7 cellular contexts compared by ENCODE assay signal in the genomic region with DNA sequence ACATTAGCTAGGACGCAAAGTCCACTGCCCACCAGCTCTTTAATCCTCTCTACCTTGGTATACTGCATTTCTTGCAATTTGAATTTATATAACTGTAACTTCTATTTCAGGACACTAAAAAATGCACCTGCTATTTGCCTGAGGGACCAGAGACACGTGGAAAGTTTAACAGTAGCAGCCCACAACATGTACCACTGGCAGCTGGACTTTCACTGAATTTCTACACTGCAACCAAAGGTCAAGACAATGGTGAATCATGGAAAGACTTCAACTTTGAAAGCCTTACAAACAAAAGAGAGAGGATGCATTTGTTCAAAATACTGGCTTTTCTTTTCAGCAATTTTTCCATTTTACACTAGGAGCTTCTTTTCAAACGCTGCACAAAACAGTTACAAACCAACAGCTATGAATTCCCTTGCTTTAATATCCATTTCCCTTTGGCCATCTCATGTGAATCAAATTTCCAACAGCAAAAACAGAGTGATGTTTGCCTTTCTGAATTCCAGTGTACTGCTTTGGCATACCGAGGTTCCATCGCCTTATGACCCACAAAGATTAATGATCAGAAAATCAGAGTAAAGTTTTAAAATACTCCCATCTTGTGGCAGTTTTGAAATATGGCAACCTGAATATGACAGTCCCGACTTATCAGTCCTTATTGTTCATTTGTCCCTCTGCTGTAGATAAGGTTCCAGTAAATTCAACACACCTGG. TPM values are rescaled to one million over a fixed set of nuclear protein-coding genes. Genes with fewer than 3 reads are reported as not detected.
A peak's percentile ranks its signal among the peaks of the same experiment; 100 is the strongest.
DNase-seq lines count a peak whose midpoint lies in the region; ATAC-seq, FAIRE-seq and TF ChIP-seq lines count a peak whose summit lies in the region.

No MANE protein-coding gene starts in this region.

- peak; percentile 23 for FAIRE-seq in GM12878 (lab: Jason Lieb, UNC)

- BruUV-seq in GM12878 (replicated peaks; lab: Mats Ljungman, UMichigan) = no TSS peak

- H3K4me3 ChIP-seq in GM12878 = no peak overlapping the region

- SMC1A ChIA-PET in GM12878 (lab: Charles Lee; ENCODE audit: uncharacterized antibody, unreplicated experiment) = interaction anchor here (0.8 to 6.1 kb wide), 36 partner anchors 9 to 605 kb away, joined by 3 to 159 read pairs (median 4); a partner anchor contains a TSS

- in situ Hi-C loops in GM12878 (cut with MboI) = loop anchor here (5.0 kb wide), 1 partner anchor 450 kb away; no protein-coding TSS in a partner anchor

- no peaks in the 10 kb centered on the region for H3K27me3 ChIP-seq in GM12878 (replicated peaks in 1 of 2; ENCODE audit: control insufficient read depth in 2 of 2, insufficient read depth in 2 of 2, low read length in 1 of 2)

- H3K9ac ChIP-seq in GM12878 (ENCODE audit: control insufficient read depth, insufficient read depth, low read length) = no peak overlapping the region

- H3K4me1 ChIP-seq in GM12878 (ENCODE audit: control insufficient read depth, insufficient read depth, low read length) = peaks cover 16% of the 10 kb centered on the region

- whole genome bisulfite sequencing in GM12878 (ENCODE audit: insufficient coverage, insufficient replicate concordance, low lambda C conversion rate, missing lambda C conversion rate) = 38% methylated on average over 6 of the region's 6 CpGs

- H3K27ac ChIP-seq in GM12878 (ENCODE audit: control insufficient read depth, insufficient read depth) = no peak overlapping the region

- peak; percentile 70 for TF ChIP-seq RAD21 in GM12878 (IDR thresholded peaks at IDR 0.05; ENCODE audit: insufficient read depth, low read depth, low read length)

- intact Hi-C loops in GM12878 (cut with micrococcal nuclease; ENCODE audit: unreplicated experiment) = loop anchor here (1.0 to 5.0 kb wide), 5 partner anchors 90 to 514 kb away; no protein-coding TSS in a partner anchor

- no peak overlapping the region for H3K4me3 Mint-ChIP-seq in HFFc6

- no peaks in the 10 kb centered on the region for H3K9me3 ChIP-seq in GM12878 (replicated peaks; ENCODE audit: control insufficient read depth, insufficient read depth, low read length)

- H3K27ac Mint-ChIP-seq in HFFc6 = no peak overlapping the region

- TF ChIP-seq POLR2A in GM12878 (IDR thresholded peaks at IDR 0.05; ENCODE audit: low read depth, low read length) = no peak

- DNase-seq in GM04503 (ENCODE audit: low read depth) = peak; percentile 17
- DNase-seq in HFFc6 = peak; percentile 69
- DNase-seq in NCI-H2196 treated with DMSO at 0.1 percent for 48 hours (lab: John Stamatoyannopoulos, UW; ENCODE audit: unreplicated experiment) = peak; percentile 2
- DNase-seq in GM12878 (ENCODE audit: low read depth, low spot score) = peak; percentile 41
- DNase-seq in iPS-NIHi7 (ENCODE audit: extremely low spot score) = peak; percentile 22
- DNase-seq in stromal cell of bone marrow (ENCODE audit: low read depth) = peak; percentile 54
- DNase-seq in stimulated activated CD4-positive, alpha-beta T cell treated with anti-CD3 and anti-CD28 coated beads, Interleukin-1b, Interleukin-23, amount 100 ng/mL, for 48 hours = no peak

- no peak for TF ChIP-seq EP300 in GM12878 (IDR thresholded peaks at IDR 0.05; ENCODE audit: borderline replicate concordance in 1 of 2, control insufficient read depth in 1 of 2, low read depth in 2 of 2, low read length in 2 of 2)

- no peaks in the 10 kb centered on the region for H3K79me2 ChIP-seq in GM12878 (ENCODE audit: control insufficient read depth, insufficient read depth, low read length)

- H3K36me3 Mint-ChIP-seq in HFFc6 (ENCODE audit: low read depth) = no peaks in the 10 kb centered on the region

- POLR2A ChIA-PET in GM12878 (lab: Charles Lee) = interaction anchor here (0.6 to 1.4 kb wide), 4 partner anchors 12 to 93 kb away, joined by 3 to 6 read pairs (median 3); no protein-coding TSS in a partner anchor

- no peaks in the 10 kb centered on the region for H4K20me1 ChIP-seq in GM12878 (ENCODE audit: control insufficient read depth, insufficient read depth)

- peak overlapping the region; percentile 13; the same call in 1 of the 2 replicates for H2AFZ ChIP-seq in GM12878 (ENCODE audit: control insufficient read depth, low read depth, low read length)

- H3K9me3 Mint-ChIP-seq in HFFc6 = no peaks in the 10 kb centered on the region

- CTCF ChIA-PET in GM12878 (lab: Yijun Ruan, JAX) = interaction anchor here (0.6 to 6.5 kb wide), 62 partner anchors 9 to 900 kb away, joined by 3 to 267 read pairs (median 4); a partner anchor contains a TSS

- H3K36me3 ChIP-seq in GM12878 (ENCODE audit: control insufficient read depth in 2 of 2, insufficient read depth in 2 of 2, low read length in 1 of 2) = no peaks in the 10 kb centered on the region

- peaks cover 16% of the 10 kb centered on the region for H3K4me1 Mint-ChIP-seq in HFFc6 (ENCODE audit: low read depth)

- TF ChIP-seq CTCF in HFFc6 (IDR thresholded peaks at IDR 0.05) (peak; percentile 85), GM12878 (IDR thresholded peaks at IDR 0.05 in 2 of 3, conservative IDR thresholded peaks at IDR 0.05 in 1 of 3; ENCODE audit: control insufficient read depth in 2 of 3, extremely low read depth in 1 of 3, insufficient read depth in 1 of 3, low read depth in 3 of 3, low read length in 3 of 3) (peak; percentile 52 to 64 (median 56); a peak in 5 of 6 replicates)

- RAD21 ChIA-PET in GM12878 (lab: Charles Lee; ENCODE audit: unreplicated experiment) = interaction anchor here (0.8 to 7.0 kb wide), 20 partner anchors 12 to 514 kb away, joined by 3 to 160 read pairs (median 4); a partner anchor contains a TSS

- ATAC-seq in GM12878 = peak; percentile 84

- H3K27me3 Mint-ChIP-seq in HFFc6 (ENCODE audit: insufficient read depth) = no peaks in the 10 kb centered on the region

- no peak overlapping the region for H3K4me2 ChIP-seq in GM12878 (ENCODE audit: control insufficient read depth, insufficient read depth)

TF ChIP-seq in GM12878, 131 proteins besides CTCF, POLR2A, EP300 and RAD21 (continues in another document):
- TF ChIP-seq ASH2L (IDR thresholded peaks at IDR 0.05; ENCODE audit: borderline replicate concordance, low read depth) (no peak), CHD2 (IDR thresholded peaks at IDR 0.05; ENCODE audit: borderline replicate concordance, low read depth, low read length) (0 out of 2 replicates have a peak, but pooled peaks have one; percentile 16), MXI1 (IDR thresholded peaks at IDR 0.05; ENCODE audit: low read depth, low read length) (no peak), SMAD5 (IDR thresholded peaks at IDR 0.05; ENCODE audit: low read depth) (no peak), TCF12 (IDR thresholded peaks at IDR 0.05; ENCODE audit: low read depth, low read length) (no peak)
- TF ChIP-seq, protein P1, sequence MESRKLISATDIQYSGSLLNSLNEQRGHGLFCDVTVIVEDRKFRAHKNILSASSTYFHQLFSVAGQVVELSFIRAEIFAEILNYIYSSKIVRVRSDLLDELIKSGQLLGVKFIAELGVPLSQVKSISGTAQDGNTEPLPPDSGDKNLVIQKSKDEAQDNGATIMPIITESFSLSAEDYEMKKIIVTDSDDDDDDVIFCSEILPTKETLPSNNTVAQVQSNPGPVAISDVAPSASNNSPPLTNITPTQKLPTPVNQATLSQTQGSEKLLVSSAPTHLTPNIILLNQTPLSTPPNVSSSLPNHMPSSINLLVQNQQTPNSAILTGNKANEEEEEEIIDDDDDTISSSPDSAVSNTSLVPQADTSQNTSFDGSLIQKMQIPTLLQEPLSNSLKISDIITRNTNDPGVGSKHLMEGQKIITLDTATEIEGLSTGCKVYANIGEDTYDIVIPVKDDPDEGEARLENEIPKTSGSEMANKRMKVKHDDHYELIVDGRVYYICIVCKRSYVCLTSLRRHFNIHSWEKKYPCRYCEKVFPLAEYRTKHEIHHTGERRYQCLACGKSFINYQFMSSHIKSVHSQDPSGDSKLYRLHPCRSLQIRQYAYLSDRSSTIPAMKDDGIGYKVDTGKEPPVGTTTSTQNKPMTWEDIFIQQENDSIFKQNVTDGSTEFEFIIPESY (IDR thresholded peaks at IDR 0.05) = no peak

RNA-seq across cellular contexts. Expression of a gene that starts 29.9 kb away (rescaled TPM):
- total RNA-seq in HFFc6 (2021; fragmentation: NEBNext Ultra II Directional; extraction: Animal tissue kit (Norgen Biotek cat#: 25700)) = 100 to 1,000 TPM; 105 to 170 (median 136) TPM
- 34.5 and 42.7 TPM in 2 replicates for total RNA-seq in GM12878 (2013; cell fraction: nucleolus; rRNA removed)
- total RNA-seq in GM12878 (2014; rRNA removed) (20.1 and 23.4 TPM in 2 replicates), GM12878 (2014; rRNA removed; fragmentation: Illumina TruSeq; extraction: Trizol) (21.1 and 24.0 TPM in 2 replicates), GM12878 (2021) (98.1 and 104 TPM in 2 replicates)
- 121 TPM for polyA plus RNA-seq in GM12878 (2011; ENCODE audit: low read depth)
- polyA plus RNA-seq in GM12878 (2011; rRNA removed) (139 and 198 TPM in 2 replicates), GM12878 (2014; fragmentation: Illumina TruSeq; extraction: Trizol) (292 and 414 TPM in 2 replicates), GM12878 (2014; fragmentation: Nextera tagmentation; extraction: Ambion mirVana) (10 to 100 TPM; 76.0 to 98.7 TPM), GM12878 (2014; rRNA removed) (142 and 181 TPM in 2 replicates), GM12878 (2016; fragmentation: Nextera tagmentation; extraction: Ambion mirVana) (100 to 1,000 TPM; 198 to 230 TPM)
- 37.0 and 48.8 TPM in 2 replicates for polyA plus RNA-seq in GM12878 (2011; cell fraction: cytosol; rRNA removed)
- 65.8 and 101 TPM in 2 replicates for polyA plus RNA-seq in GM12878 (2011; cell fraction: nucleus; rRNA removed)
- polyA plus RNA-seq in GM12878 (2012) = 129 and 161 TPM in 2 replicates
- 51.1 and 78.9 TPM in 2 replicates for polyA minus RNA-seq in GM12878 (2011; rRNA and poly(A)+ RNA removed)
- 16.0 and 28.8 TPM in 2 replicates for polyA minus RNA-seq in GM12878 (2011; cell fraction: cytosol; rRNA and poly(A)+ RNA removed)
- polyA minus RNA-seq in GM12878 (2011; cell fraction: nucleus; rRNA and poly(A)+ RNA removed) = 22.0 and 41.7 TPM in 2 replicates

RNA-seq across cellular contexts. Expression of a gene that starts 30.8 kb away (rescaled TPM):
- 10 to 100 TPM in 5 of 6 experiments, 1 to 10 TPM in 1; 9.9 to 13.6 (median 11.5) TPM for total RNA-seq in HFFc6 (2021; fragmentation: NEBNext Ultra II Directional; extraction: Animal tissue kit (Norgen Biotek cat#: 25700))
- total RNA-seq in GM12878 (2013; cell fraction: nucleolus; rRNA removed) = 3.4 and 4.6 TPM in 2 replicates
- 2.0 and 3.3 TPM in 2 replicates for total RNA-seq in GM12878 (2014; rRNA removed)
- total RNA-seq in GM12878 (2014; rRNA removed; fragmentation: Illumina TruSeq; extraction: Trizol) = 2.5 and 2.8 TPM in 2 replicates
- total RNA-seq in GM12878 (2021) = 1.5 and 1.9 TPM in 2 replicates
- 1.5 TPM for polyA plus RNA-seq in GM12878 (2011; ENCODE audit: low read depth)
- polyA plus RNA-seq in GM12878 (2011; rRNA removed) = 0.68 and 0.78 TPM in 2 replicates
- polyA plus RNA-seq in GM12878 (2011; cell fraction: cytosol; rRNA removed) = 0.42 and 0.51 TPM in 2 replicates
- 0.52 and 0.64 TPM in 2 replicates for polyA plus RNA-seq in GM12878 (2011; cell fraction: nucleus; rRNA removed)
- 1.2 and 1.4 TPM in 2 replicates for polyA plus RNA-seq in GM12878 (2012)
- 2.8 and 3.4 TPM in 2 replicates for polyA plus RNA-seq in GM12878 (2014; fragmentation: Illumina TruSeq; extraction: Trizol)
- polyA plus RNA-seq in GM12878 (2014; fragmentation: Nextera tagmentation; extraction: Ambion mirVana) = 1 to 10 TPM; 1.0 to 1.2 TPM
- polyA plus RNA-seq in GM12878 (2014; rRNA removed) = 1.4 and 1.6 TPM in 2 replicates
- 1 to 10 TPM; 1.4 to 2.0 TPM for polyA plus RNA-seq in GM12878 (2016; fragmentation: Nextera tagmentation; extraction: Ambion mirVana)
- polyA minus RNA-seq in GM12878 (2011; rRNA and poly(A)+ RNA removed) = 0.36 and 0.95 TPM in 2 replicates
- polyA minus RNA-seq in GM12878 (2011; cell fraction: cytosol; rRNA and poly(A)+ RNA removed) = not detected in 2 replicates
- 0.24 and 1.1 TPM in 2 replicates for polyA minus RNA-seq in GM12878 (2011; cell fraction: nucleus; rRNA and poly(A)+ RNA removed)
